In the genomic region with DNA sequence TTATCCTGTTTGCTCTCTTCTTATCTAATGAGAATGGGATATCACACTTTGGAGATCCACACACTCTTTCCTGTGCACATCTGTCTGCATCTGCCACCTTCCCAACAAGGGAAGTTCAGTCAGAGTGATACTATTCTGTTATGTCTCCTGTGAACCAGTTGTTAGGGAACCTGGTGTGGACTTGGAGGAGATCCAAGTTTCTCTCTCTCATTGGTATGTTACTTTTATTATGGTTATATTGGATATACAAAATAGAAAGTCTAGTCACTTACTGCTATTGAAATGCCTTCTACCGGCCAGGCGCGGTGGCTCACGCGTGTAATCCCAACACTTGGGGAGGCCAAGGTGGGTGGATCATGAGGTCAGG, we compare ENCODE assay signal across 35 cellular contexts. TPM values are rescaled to one million over a fixed set of nuclear protein-coding genes. Genes with fewer than 3 reads are reported as not detected.
DNase-seq lines count a peak whose midpoint lies in the region; ATAC-seq, FAIRE-seq and TF ChIP-seq lines count a peak whose summit lies in the region.
"Had no signal": no experiment of that assay in that cellular context is flagged by ENCODE, and none has a peak within 500 bp of the region (broad histone marks: within the 10 kb centered on the region; RNA-seq: fewer than 3 reads in every experiment).

No MANE protein-coding gene starts in this region.

- H3K27ac ChIP-seq in body of pancreas: no peak overlapping the region
- H3K27ac ChIP-seq in neural cell (ENCODE audit: low read length): peak overlapping the region; percentile 60
- H3K27ac ChIP-seq: 22Rv1, coronary artery, epithelial cell of prostate, left ventricle myocardium inferior, parathyroid adenoma, right atrium auricular region, spleen, testis had no signal

- TF ChIP-seq EP300 in neural cell (conservative IDR thresholded peaks at IDR 0.05; ENCODE audit: poor library complexity, severe bottlenecking): no peak

- H4K20me1 ChIP-seq in neural cell (ENCODE audit: insufficient read depth): no peaks in the 10 kb centered on the region

- 82 to 94% methylated on average over 5 of the region's 5 CpGs for WGBS in body of pancreas, 2 donors

- intact Hi-C loops in body of pancreas (cut with DNase I): no loop called here

- peak overlapping the region; percentile 21 for H3K4me2 ChIP-seq in neural cell (ENCODE audit: low read length)

- no peak for TF ChIP-seq RAD21 in neural cell (conservative IDR thresholded peaks at IDR 0.05)

- H3K27me3 ChIP-seq in body of pancreas (peaks cover 0 to 8% of the 10 kb centered on the region in 2 donors), neural cell (ENCODE audit: insufficient read depth, low read depth, low read length) (peaks cover 20% of the 10 kb centered on the region)
- H3K27me3 ChIP-seq: right atrium auricular region, testis had no signal

- ATAC-seq in body of pancreas: no peak
- ATAC-seq in GM19455 (IDR thresholded peaks at IDR 0.05; ENCODE audit: unreplicated experiment): no peak
- ATAC-seq in GM18517 (IDR thresholded peaks at IDR 0.05; ENCODE audit: unreplicated experiment): no peak
- ATAC-seq: activated CD8-positive, alpha-beta memory T cell treated with anti-CD3 and anti-CD28 coated beads, Interleukin-2, amount 10 ng/mL, durations not matched to agents 7 days and 5 days; activated T-cell treated with anti-CD3 and anti-CD28 coated beads, Interleukin-2, amount 50 U/mL, for 4 hours; Right ventricle myocardium inferior; SK-N-SH treated with all-trans-retinoic acid at 6 μM for 48 hours had no signal

- no peak for TF ChIP-seq POLR2A in body of pancreas (IDR thresholded peaks at IDR 0.05)

- H3K9ac ChIP-seq in neural cell (ENCODE audit: low read length): peak overlapping the region; percentile 45
- H3K9ac ChIP-seq: parathyroid adenoma had no signal

- H3K4me3 ChIP-seq in body of pancreas: no peak overlapping the region
- peak overlapping the region; percentile 50 for H3K4me3 ChIP-seq in neural cell (ENCODE audit: low read length)
- H3K4me3 ChIP-seq: coronary artery, left ventricle myocardium inferior, right atrium auricular region, spleen, testis had no signal

- no peaks in the 10 kb centered on the region for H3K9me2 ChIP-seq in neural cell (ENCODE audit: insufficient read depth, low read length)

- DNase-seq in DMS 273 (lab: John Stamatoyannopoulos, UW; ENCODE audit: unreplicated experiment) (peak; percentile 12), DMS 273 treated with DMSO at 0.1 percent for 48 hours (lab: John Stamatoyannopoulos, UW) (no peak), M059J (ENCODE audit: low read depth) (peak; percentile 11), body of pancreas (peak in 3 of 4 donors; percentile 13 to 16 (median 14)), RCC 7860 (ENCODE audit: low spot score) (no peak)
- DNase-seq: activated CD4-positive, alpha-beta T cell treated with anti-CD3 and anti-CD28 coated beads, Interleukin-2, amount 50 U/mL, for 4 hours; activated CD8-positive, alpha-beta memory T cell treated with anti-CD3 and anti-CD28 coated beads, Interleukin-2, amount 10 ng/mL, durations not matched to agents 7 days and 5 days; activated gamma-delta T cell; activated naive CD8-positive, alpha-beta T cell treated with anti-CD3 and anti-CD28 coated beads for 36 hours; activated T-cell treated with anti-CD3 and anti-CD28 coated beads, Interleukin-2, amount 50 U/mL, for 4 hours; aorta; Calu3; effector memory CD4-positive, alpha-beta T cell; islet precursor cell; left ventricle myocardium inferior; NCI-H1105; OCI-M1; spleen; stimulated activated CD8-positive, alpha-beta memory T cell treated with anti-CD3 and anti-CD28 coated beads, Interleukin-4, amount 100 ng/mL, for 48 hours; testis had no signal

- H2AFZ ChIP-seq in neural cell (ENCODE audit: low read depth, low read length): no peak overlapping the region

- H3K9me3 ChIP-seq in body of pancreas: peaks cover 0 to 10% (median 0%) of the 10 kb centered on the region in 3 donors
- H3K9me3 ChIP-seq in neural cell (ENCODE audit: low read length): peaks cover 1% of the 10 kb centered on the region
- H3K9me3 ChIP-seq: testis had no signal

- H3K36me3 ChIP-seq in body of pancreas (replicated peaks in 1 of 2; ENCODE audit: insufficient read depth in 1 of 2, low read depth in 2 of 2): no peaks in the 10 kb centered on the region
- no peaks in the 10 kb centered on the region for H3K36me3 ChIP-seq in neural cell (ENCODE audit: insufficient read depth, low read length)
- H3K36me3 ChIP-seq: right atrium auricular region, spleen had no signal

- TF ChIP-seq CTCF in body of pancreas (IDR thresholded peaks at IDR 0.05) (no peak), neural cell (IDR thresholded peaks at IDR 0.05; ENCODE audit: poor library complexity, severe bottlenecking) (no peak)

- H3F3A ChIP-seq in neural cell (ENCODE audit: insufficient read depth, low read length, poor library complexity, severe bottlenecking): no peaks in the 10 kb centered on the region

- no peak for FAIRE-seq in RCC 7860 (lab: Jason Lieb, UNC)

- peaks cover 21% of the 10 kb centered on the region for H3K4me1 ChIP-seq in body of pancreas

- no peaks in the 10 kb centered on the region for H3K79me2 ChIP-seq in neural cell (replicated peaks; ENCODE audit: insufficient read depth, low read length)
- H3K79me2 ChIP-seq: parathyroid adenoma had no signal

TF ChIP-seq in neural cell, 6 proteins besides CTCF, POLR2A, EP300 and RAD21:
- no peak for TF ChIP-seq MXI1 (conservative IDR thresholded peaks at IDR 0.05; ENCODE audit: poor library complexity, severe bottlenecking)
- no peak for TF ChIP-seq TAF1 (IDR thresholded peaks at IDR 0.05; ENCODE audit: low read depth)
- TF ChIP-seq, protein P1, sequence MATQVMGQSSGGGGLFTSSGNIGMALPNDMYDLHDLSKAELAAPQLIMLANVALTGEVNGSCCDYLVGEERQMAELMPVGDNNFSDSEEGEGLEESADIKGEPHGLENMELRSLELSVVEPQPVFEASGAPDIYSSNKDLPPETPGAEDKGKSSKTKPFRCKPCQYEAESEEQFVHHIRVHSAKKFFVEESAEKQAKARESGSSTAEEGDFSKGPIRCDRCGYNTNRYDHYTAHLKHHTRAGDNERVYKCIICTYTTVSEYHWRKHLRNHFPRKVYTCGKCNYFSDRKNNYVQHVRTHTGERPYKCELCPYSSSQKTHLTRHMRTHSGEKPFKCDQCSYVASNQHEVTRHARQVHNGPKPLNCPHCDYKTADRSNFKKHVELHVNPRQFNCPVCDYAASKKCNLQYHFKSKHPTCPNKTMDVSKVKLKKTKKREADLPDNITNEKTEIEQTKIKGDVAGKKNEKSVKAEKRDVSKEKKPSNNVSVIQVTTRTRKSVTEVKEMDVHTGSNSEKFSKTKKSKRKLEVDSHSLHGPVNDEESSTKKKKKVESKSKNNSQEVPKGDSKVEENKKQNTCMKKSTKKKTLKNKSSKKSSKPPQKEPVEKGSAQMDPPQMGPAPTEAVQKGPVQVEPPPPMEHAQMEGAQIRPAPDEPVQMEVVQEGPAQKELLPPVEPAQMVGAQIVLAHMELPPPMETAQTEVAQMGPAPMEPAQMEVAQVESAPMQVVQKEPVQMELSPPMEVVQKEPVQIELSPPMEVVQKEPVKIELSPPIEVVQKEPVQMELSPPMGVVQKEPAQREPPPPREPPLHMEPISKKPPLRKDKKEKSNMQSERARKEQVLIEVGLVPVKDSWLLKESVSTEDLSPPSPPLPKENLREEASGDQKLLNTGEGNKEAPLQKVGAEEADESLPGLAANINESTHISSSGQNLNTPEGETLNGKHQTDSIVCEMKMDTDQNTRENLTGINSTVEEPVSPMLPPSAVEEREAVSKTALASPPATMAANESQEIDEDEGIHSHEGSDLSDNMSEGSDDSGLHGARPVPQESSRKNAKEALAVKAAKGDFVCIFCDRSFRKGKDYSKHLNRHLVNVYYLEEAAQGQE (IDR thresholded peaks at IDR 0.05; ENCODE audit: borderline replicate concordance): no peak
- no peak for TF ChIP-seq EZH2 (IDR thresholded peaks at IDR 0.05; ENCODE audit: borderline replicate concordance, insufficient read depth, low read length, poor library complexity, severe bottlenecking)
- no peak for TF ChIP-seq POLR2AphosphoS5 (IDR thresholded peaks at IDR 0.05)
- TF ChIP-seq SMC3 (conservative IDR thresholded peaks at IDR 0.05; ENCODE audit: poor library complexity): no peak

RNA-seq across cellular contexts. Expression of a gene that starts 3.3 kb away (rescaled TPM):
- not detected in 2 replicates for total RNA-seq in M059J (2014; rRNA removed; shearing (Covaris generic))
- not detected for total RNA-seq in body of pancreas
- polyA plus RNA-seq in neural cell: 51.2 and 62.5 TPM in 2 replicates
- polyA minus RNA-seq in neural cell: 23.4 and 24.7 TPM in 2 replicates
- total RNA-seq: activated CD8-positive, alpha-beta memory T cell treated with anti-CD3 and anti-CD28 coated beads, Interleukin-2, amount 10 ng/mL, durations not matched to agents 7 days and 5 days; activated T-cell treated with anti-CD3 and anti-CD28 coated beads, Interleukin-2, amount 50 U/mL, for 4 hours; Calu3; glomerular endothelial cell; left ventricle myocardium inferior had no signal
- polyA plus RNA-seq: aorta, CD14-positive monocyte had no signal

RNA-seq across cellular contexts. Expression of a gene that starts 23.8 kb away (rescaled TPM):
- total RNA-seq in M059J (2014; rRNA removed; shearing (Covaris generic)): not detected in 2 replicates
- total RNA-seq in body of pancreas: not detected
- polyA plus RNA-seq in neural cell: not detected in 2 replicates
- not detected in 2 replicates for polyA minus RNA-seq in neural cell
- total RNA-seq: activated CD8-positive, alpha-beta memory T cell treated with anti-CD3 and anti-CD28 coated beads, Interleukin-2, amount 10 ng/mL, durations not matched to agents 7 days and 5 days; activated naive CD8-positive, alpha-beta T cell treated with anti-CD3 and anti-CD28 coated beads for 36 hours; aorta; Calu3; cardiac septum; glomerular endothelial cell; left ventricle myocardium inferior; mesenteric fat pad; right atrium auricular region; Right ventricle myocardium inferior; spleen; urinary bladder had no signal
- polyA plus RNA-seq: aorta, CD14-positive monocyte had no signal

RNA-seq across cellular contexts. Expression of a gene that starts 36.0 kb away (rescaled TPM):
- 13.5 and 14.3 TPM in 2 replicates for total RNA-seq in M059J (2014; rRNA removed; shearing (Covaris generic))
- 1 to 10 TPM; 1.8 to 8.9 TPM for total RNA-seq in body of pancreas
- polyA plus RNA-seq in neural cell: 32.5 and 40.1 TPM in 2 replicates
- 37.0 TPM in 2 replicates for polyA minus RNA-seq in neural cell

RNA-seq across cellular contexts. Expression of a gene that starts 38.4 kb away (rescaled TPM):
- total RNA-seq in M059J (2014; rRNA removed; shearing (Covaris generic)): not detected in 2 replicates
- not detected for total RNA-seq in body of pancreas
- not detected in 2 replicates for polyA plus RNA-seq in neural cell
- polyA minus RNA-seq in neural cell: not detected in 2 replicates
- total RNA-seq: activated CD8-positive, alpha-beta memory T cell treated with anti-CD3 and anti-CD28 coated beads, Interleukin-2, amount 10 ng/mL, durations not matched to agents 7 days and 5 days; activated naive CD8-positive, alpha-beta T cell treated with anti-CD3 and anti-CD28 coated beads for 36 hours; aorta; Calu3; cardiac septum; glomerular endothelial cell; left ventricle myocardium inferior; mesenteric fat pad; right atrium auricular region; Right ventricle myocardium inferior; spleen; testis; urinary bladder had no signal
- polyA plus RNA-seq: CD14-positive monocyte had no signal

RNA-seq across cellular contexts. Expression of a gene that starts 46.7 kb away (rescaled TPM):
- total RNA-seq in M059J (2014; rRNA removed; shearing (Covaris generic)): not detected in 2 replicates
- total RNA-seq in body of pancreas: 10 to 100 TPM; 27.0 to 42.0 TPM
- 3.5 TPM in 1 of 2 replicates, not detected in the other for polyA plus RNA-seq in neural cell
- polyA minus RNA-seq in neural cell: not detected in 2 replicates
- total RNA-seq: Calu3, glomerular endothelial cell had no signal

Comparison
In these comparisons a context has a peak if more than half of its experiments do, and no peak if none do; other contexts are left out.
1. DNase-seq: peak in DMS 273 (single experiment), M059J (single experiment) and body of pancreas (3 of 4); none in DMS 273 treated with DMSO at 0.1 percent for 48 hours (single experiment) and RCC 7860 (single experiment).